ENCODE assay signal across 1 cellular context in the genomic region with DNA sequence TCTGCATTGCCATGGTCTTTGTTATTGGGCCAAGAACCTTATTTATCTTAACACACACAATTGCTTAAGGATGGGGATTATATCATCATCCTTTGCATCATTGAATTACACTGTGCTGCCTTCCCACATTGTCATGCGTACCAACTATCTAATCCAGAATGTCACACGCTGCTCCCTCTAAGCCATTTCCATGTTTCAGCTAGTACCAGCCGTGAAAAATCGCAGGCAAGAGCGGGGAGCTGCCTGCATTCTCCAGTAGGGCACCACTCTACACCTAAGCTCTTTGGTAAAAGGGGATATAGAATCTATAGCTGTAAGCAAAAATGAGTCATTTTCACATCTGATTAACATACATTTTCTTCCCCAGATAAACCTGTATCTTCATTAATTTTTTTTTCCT.
TF ChIP-seq lines count a peak whose summit lies in the region.

No MANE protein-coding gene starts in this region.

TF ChIP-seq in GM23338, 12 proteins besides CTCF, POLR2A, EP300 and RAD21 (continued from another document):
- TF ChIP-seq, protein P1, sequence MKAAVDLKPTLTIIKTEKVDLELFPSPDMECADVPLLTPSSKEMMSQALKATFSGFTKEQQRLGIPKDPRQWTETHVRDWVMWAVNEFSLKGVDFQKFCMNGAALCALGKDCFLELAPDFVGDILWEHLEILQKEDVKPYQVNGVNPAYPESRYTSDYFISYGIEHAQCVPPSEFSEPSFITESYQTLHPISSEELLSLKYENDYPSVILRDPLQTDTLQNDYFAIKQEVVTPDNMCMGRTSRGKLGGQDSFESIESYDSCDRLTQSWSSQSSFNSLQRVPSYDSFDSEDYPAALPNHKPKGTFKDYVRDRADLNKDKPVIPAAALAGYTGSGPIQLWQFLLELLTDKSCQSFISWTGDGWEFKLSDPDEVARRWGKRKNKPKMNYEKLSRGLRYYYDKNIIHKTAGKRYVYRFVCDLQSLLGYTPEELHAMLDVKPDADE (IDR thresholded peaks at IDR 0.05): no peak
- TF ChIP-seq, protein P2, sequence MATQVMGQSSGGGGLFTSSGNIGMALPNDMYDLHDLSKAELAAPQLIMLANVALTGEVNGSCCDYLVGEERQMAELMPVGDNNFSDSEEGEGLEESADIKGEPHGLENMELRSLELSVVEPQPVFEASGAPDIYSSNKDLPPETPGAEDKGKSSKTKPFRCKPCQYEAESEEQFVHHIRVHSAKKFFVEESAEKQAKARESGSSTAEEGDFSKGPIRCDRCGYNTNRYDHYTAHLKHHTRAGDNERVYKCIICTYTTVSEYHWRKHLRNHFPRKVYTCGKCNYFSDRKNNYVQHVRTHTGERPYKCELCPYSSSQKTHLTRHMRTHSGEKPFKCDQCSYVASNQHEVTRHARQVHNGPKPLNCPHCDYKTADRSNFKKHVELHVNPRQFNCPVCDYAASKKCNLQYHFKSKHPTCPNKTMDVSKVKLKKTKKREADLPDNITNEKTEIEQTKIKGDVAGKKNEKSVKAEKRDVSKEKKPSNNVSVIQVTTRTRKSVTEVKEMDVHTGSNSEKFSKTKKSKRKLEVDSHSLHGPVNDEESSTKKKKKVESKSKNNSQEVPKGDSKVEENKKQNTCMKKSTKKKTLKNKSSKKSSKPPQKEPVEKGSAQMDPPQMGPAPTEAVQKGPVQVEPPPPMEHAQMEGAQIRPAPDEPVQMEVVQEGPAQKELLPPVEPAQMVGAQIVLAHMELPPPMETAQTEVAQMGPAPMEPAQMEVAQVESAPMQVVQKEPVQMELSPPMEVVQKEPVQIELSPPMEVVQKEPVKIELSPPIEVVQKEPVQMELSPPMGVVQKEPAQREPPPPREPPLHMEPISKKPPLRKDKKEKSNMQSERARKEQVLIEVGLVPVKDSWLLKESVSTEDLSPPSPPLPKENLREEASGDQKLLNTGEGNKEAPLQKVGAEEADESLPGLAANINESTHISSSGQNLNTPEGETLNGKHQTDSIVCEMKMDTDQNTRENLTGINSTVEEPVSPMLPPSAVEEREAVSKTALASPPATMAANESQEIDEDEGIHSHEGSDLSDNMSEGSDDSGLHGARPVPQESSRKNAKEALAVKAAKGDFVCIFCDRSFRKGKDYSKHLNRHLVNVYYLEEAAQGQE (IDR thresholded peaks at IDR 0.05; ENCODE audit: unreplicated experiment): no peak
- TF ChIP-seq, protein P3, sequence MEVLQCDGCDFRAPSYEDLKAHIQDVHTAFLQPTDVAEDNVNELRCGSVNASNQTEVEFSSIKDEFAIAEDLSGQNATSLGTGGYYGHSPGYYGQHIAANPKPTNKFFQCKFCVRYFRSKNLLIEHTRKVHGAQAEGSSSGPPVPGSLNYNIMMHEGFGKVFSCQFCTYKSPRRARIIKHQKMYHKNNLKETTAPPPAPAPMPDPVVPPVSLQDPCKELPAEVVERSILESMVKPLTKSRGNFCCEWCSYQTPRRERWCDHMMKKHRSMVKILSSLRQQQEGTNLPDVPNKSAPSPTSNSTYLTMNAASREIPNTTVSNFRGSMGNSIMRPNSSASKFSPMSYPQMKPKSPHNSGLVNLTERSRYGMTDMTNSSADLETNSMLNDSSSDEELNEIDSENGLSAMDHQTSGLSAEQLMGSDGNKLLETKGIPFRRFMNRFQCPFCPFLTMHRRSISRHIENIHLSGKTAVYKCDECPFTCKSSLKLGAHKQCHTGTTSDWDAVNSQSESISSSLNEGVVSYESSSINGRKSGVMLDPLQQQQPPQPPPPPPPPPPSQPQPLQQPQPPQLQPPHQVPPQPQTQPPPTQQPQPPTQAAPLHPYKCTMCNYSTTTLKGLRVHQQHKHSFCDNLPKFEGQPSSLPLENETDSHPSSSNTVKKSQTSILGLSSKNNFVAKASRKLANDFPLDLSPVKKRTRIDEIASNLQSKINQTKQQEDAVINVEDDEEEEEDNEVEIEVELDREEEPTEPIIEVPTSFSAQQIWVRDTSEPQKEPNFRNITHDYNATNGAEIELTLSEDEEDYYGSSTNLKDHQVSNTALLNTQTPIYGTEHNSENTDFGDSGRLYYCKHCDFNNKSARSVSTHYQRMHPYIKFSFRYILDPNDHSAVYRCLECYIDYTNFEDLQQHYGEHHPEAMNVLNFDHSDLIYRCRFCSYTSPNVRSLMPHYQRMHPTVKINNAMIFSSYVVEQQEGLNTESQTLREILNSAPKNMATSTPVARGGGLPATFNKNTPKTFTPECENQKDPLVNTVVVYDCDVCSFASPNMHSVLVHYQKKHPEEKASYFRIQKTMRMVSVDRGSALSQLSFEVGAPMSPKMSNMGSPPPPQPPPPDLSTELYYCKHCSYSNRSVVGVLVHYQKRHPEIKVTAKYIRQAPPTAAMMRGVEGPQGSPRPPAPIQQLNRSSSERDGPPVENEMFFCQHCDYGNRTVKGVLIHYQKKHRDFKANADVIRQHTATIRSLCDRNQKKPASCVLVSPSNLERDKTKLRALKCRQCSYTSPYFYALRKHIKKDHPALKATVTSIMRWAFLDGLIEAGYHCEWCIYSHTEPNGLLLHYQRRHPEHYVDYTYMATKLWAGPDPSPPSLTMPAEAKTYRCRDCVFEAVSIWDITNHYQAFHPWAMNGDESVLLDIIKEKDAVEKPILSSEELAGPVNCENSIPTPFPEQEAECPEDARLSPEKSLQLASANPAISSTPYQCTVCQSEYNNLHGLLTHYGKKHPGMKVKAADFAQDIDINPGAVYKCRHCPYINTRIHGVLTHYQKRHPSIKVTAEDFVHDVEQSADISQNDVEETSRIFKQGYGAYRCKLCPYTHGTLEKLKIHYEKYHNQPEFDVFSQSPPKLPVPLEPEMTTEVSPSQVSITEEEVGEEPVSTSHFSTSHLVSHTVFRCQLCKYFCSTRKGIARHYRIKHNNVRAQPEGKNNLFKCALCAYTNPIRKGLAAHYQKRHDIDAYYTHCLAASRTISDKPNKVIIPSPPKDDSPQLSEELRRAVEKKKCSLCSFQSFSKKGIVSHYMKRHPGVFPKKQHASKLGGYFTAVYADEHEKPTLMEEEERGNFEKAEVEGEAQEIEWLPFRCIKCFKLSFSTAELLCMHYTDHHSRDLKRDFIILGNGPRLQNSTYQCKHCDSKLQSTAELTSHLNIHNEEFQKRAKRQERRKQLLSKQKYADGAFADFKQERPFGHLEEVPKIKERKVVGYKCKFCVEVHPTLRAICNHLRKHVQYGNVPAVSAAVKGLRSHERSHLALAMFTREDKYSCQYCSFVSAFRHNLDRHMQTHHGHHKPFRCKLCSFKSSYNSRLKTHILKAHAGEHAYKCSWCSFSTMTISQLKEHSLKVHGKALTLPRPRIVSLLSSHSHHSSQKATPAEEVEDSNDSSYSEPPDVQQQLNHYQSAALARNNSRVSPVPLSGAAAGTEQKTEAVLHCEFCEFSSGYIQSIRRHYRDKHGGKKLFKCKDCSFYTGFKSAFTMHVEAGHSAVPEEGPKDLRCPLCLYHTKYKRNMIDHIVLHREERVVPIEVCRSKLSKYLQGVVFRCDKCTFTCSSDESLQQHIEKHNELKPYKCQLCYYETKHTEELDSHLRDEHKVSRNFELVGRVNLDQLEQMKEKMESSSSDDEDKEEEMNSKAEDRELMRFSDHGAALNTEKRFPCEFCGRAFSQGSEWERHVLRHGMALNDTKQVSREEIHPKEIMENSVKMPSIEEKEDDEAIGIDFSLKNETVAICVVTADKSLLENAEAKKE (CRISPR knock-in tag; IDR thresholded peaks at IDR 0.05): no peak
- TF ChIP-seq EZH2phosphoT487 (IDR thresholded peaks at IDR 0.05; ENCODE audit: unreplicated experiment) (no peak), NANOG (IDR thresholded peaks at IDR 0.05; ENCODE audit: borderline replicate concordance) (no peak), ZNF331 (CRISPR knock-in tag; IDR thresholded peaks at IDR 0.05; ENCODE audit: low read depth) (no peak), ZNF114 (CRISPR knock-in tag; IDR thresholded peaks at IDR 0.05) (no peak), EZH2 (IDR thresholded peaks at IDR 0.05; ENCODE audit: low read depth, unreplicated experiment) (no peak), JUNB (IDR thresholded peaks at IDR 0.05; ENCODE audit: unreplicated experiment) (no peak), CREB1 (CRISPR knock-in tag; IDR thresholded peaks at IDR 0.05; ENCODE audit: low read depth) (no peak)
